In genomic region chr2:239157766-239158165, GRCh38 we compare ENCODE assay signal across 9 cellular contexts.
DNase-seq lines count a peak whose midpoint lies in the region; ATAC-seq and TF ChIP-seq lines count a peak whose summit lies in the region.
"Had no signal": no experiment of that assay in that cellular context is flagged by ENCODE, and none has a peak within 500 bp of the region (broad histone marks: within the 10 kb centered on the region; RNA-seq: fewer than 3 reads in every experiment).

No MANE protein-coding gene starts in this region.

- CTCF ChIA-PET in activated CD4-positive, alpha-beta memory T cell treated with anti-CD3 and anti-CD28 coated beads for 36 hours (lab: Charles Lee), result no interaction called here
- CTCF ChIA-PET in activated CD4-positive, alpha-beta memory T cell treated with anti-CD3 and anti-CD28 coated beads, Interleukin-2, amount 10 ng/mL, durations not matched to agents 7 days and 5 days (lab: Charles Lee), result no interaction called here

- H3K9me3 Mint-ChIP-seq in activated CD4-positive, alpha-beta memory T cell treated with anti-CD3 and anti-CD28 coated beads for 36 hours, result no peaks in the 10 kb centered on the region
- no peaks in the 10 kb centered on the region for H3K9me3 Mint-ChIP-seq in activated CD4-positive, alpha-beta memory T cell treated with anti-CD3 and anti-CD28 coated beads, Interleukin-2, amount 10 ng/mL, durations not matched to agents 7 days and 5 days

- no peaks in the 10 kb centered on the region for H3K9me3 ChIP-seq in suprapubic skin
- H3K9me3 ChIP-seq: SK-N-SH had no signal

- peak overlapping the region; percentile 65 for H3K27ac ChIP-seq in VCaP
- no peak overlapping the region for H3K27ac ChIP-seq in suprapubic skin

- H3K27me3 Mint-ChIP-seq in activated CD4-positive, alpha-beta memory T cell treated with anti-CD3 and anti-CD28 coated beads for 36 hours, result no peaks in the 10 kb centered on the region
- no peaks in the 10 kb centered on the region for H3K27me3 Mint-ChIP-seq in activated CD4-positive, alpha-beta memory T cell treated with anti-CD3 and anti-CD28 coated beads, Interleukin-2, amount 10 ng/mL, durations not matched to agents 7 days and 5 days

- H3K4me3 Mint-ChIP-seq in activated CD4-positive, alpha-beta memory T cell treated with anti-CD3 and anti-CD28 coated beads for 36 hours, result no peak overlapping the region
- H3K4me3 Mint-ChIP-seq in activated CD4-positive, alpha-beta memory T cell treated with anti-CD3 and anti-CD28 coated beads, Interleukin-2, amount 10 ng/mL, durations not matched to agents 7 days and 5 days, result no peak overlapping the region

- POLR2A ChIA-PET in activated CD4-positive, alpha-beta memory T cell treated with anti-CD3 and anti-CD28 coated beads for 36 hours (lab: Charles Lee), result no interaction called here
- POLR2A ChIA-PET in activated CD4-positive, alpha-beta memory T cell treated with anti-CD3 and anti-CD28 coated beads, Interleukin-2, amount 10 ng/mL, durations not matched to agents 7 days and 5 days (lab: Charles Lee), result no interaction called here

- peaks cover 58% of the 10 kb centered on the region for H3K36me3 Mint-ChIP-seq in activated CD4-positive, alpha-beta memory T cell treated with anti-CD3 and anti-CD28 coated beads for 36 hours
- peaks cover 81% of the 10 kb centered on the region for H3K36me3 Mint-ChIP-seq in activated CD4-positive, alpha-beta memory T cell treated with anti-CD3 and anti-CD28 coated beads, Interleukin-2, amount 10 ng/mL, durations not matched to agents 7 days and 5 days (ENCODE audit: low read depth)

- ATAC-seq in GM19467 (IDR thresholded peaks at IDR 0.05; ENCODE audit: unreplicated experiment) (no peak), HG02840 (IDR thresholded peaks at IDR 0.05; ENCODE audit: low FRiP score, unreplicated experiment) (no peak)

- TF ChIP-seq POLR2A in suprapubic skin (IDR thresholded peaks at IDR 0.05), result no peak

- no peak for TF ChIP-seq EP300 in suprapubic skin (IDR thresholded peaks at IDR 0.05)

- H3K36me3 ChIP-seq in suprapubic skin, result peaks cover 62% of the 10 kb centered on the region

- no peaks in the 10 kb centered on the region for H3K4me1 Mint-ChIP-seq in activated CD4-positive, alpha-beta memory T cell treated with anti-CD3 and anti-CD28 coated beads for 36 hours (ENCODE audit: low read depth)
- H3K4me1 Mint-ChIP-seq in activated CD4-positive, alpha-beta memory T cell treated with anti-CD3 and anti-CD28 coated beads, Interleukin-2, amount 10 ng/mL, durations not matched to agents 7 days and 5 days, result peaks cover 16% of the 10 kb centered on the region

- intact Hi-C loops in activated CD4-positive, alpha-beta memory T cell treated with anti-CD3 and anti-CD28 coated beads for 36 hours (cut with micrococcal nuclease), result no loop called here

- peak; percentile 8 for DNase-seq in activated CD4-positive, alpha-beta memory T cell treated with anti-CD3 and anti-CD28 coated beads for 36 hours
- no peak for DNase-seq in activated CD4-positive, alpha-beta memory T cell treated with anti-CD3 and anti-CD28 coated beads, Interleukin-2, amount 10 ng/mL, durations not matched to agents 7 days and 5 days
- DNase-seq in iPS DF 4.7 (ENCODE audit: extremely low read depth, low spot score) (peak; percentile 16), suprapubic skin (ENCODE audit: low spot score in 2 of 2) (peak; percentile 53 to 60), T-helper 2 cell (no peak)

- peaks cover 10% of the 10 kb centered on the region for H3K4me1 ChIP-seq in suprapubic skin

- H3K27me3 ChIP-seq in suprapubic skin, result no peaks in the 10 kb centered on the region

- 42% methylated on average over 11 of the region's 11 CpGs for WGBS in suprapubic skin

- no peak overlapping the region for H3K27ac Mint-ChIP-seq in activated CD4-positive, alpha-beta memory T cell treated with anti-CD3 and anti-CD28 coated beads for 36 hours
- no peak overlapping the region for H3K27ac Mint-ChIP-seq in activated CD4-positive, alpha-beta memory T cell treated with anti-CD3 and anti-CD28 coated beads, Interleukin-2, amount 10 ng/mL, durations not matched to agents 7 days and 5 days

- H3K4me3 ChIP-seq in suprapubic skin, result no peak overlapping the region

- TF ChIP-seq CTCF in VCaP (conservative IDR thresholded peaks at IDR 0.05) (no peak), suprapubic skin (IDR thresholded peaks at IDR 0.05) (no peak)

Comparison
In these comparisons a context has a peak if more than half of its experiments do, and no peak if none do; other contexts are left out.
1. DNase-seq: peak in activated CD4-positive, alpha-beta memory T cell treated with anti-CD3 and anti-CD28 coated beads for 36 hours (single experiment), iPS DF 4.7 (single experiment) and suprapubic skin (2 of 2); none in activated CD4-positive, alpha-beta memory T cell treated with anti-CD3 and anti-CD28 coated beads, Interleukin-2, amount 10 ng/mL, durations not matched to agents 7 days and 5 days (single experiment) and T-helper 2 cell (0 of 5).